25 cellular contexts compared by ENCODE assay signal in genomic region chr12:101078144-101078543, GRCh38.
"Had no signal": no experiment of that assay in that cellular context is flagged by ENCODE, and none has a peak within 500 bp of the region (broad histone marks: within the 10 kb centered on the region; RNA-seq: fewer than 3 reads in every experiment).

No MANE protein-coding gene starts in this region.

- H3K9me3 ChIP-seq: breast epithelium, SJSA1 had no signal

- H3K27ac ChIP-seq: breast epithelium, SJSA1 had no signal

- H3K4me3 Mint-ChIP-seq: activated CD4-positive, alpha-beta memory T cell treated with anti-CD3 and anti-CD28 coated beads for 36 hours; activated CD4-positive, alpha-beta T cell treated with anti-CD3 and anti-CD28 coated beads, Interleukin-2, amount 10 ng/mL, durations not matched to agents 7 days and 5 days; activated naive CD4-positive, alpha-beta T cell treated with anti-CD3 and anti-CD28 coated beads for 36 hours; activated naive CD8-positive, alpha-beta T cell; activated T-helper 17 cell treated with anti-CD3 and anti-CD28 coated beads, Interleukin-2, amount 50 U/mL, for 72 hours; T-helper 17 cell had no signal

- H3K4me3 ChIP-seq: breast epithelium, K562, SJSA1 had no signal

- H3K4me1 ChIP-seq: breast epithelium, SJSA1 had no signal

- H3K36me3 Mint-ChIP-seq: activated CD4-positive, alpha-beta memory T cell treated with anti-CD3 and anti-CD28 coated beads for 36 hours; activated naive CD8-positive, alpha-beta T cell had no signal

- H3K9me3 Mint-ChIP-seq: activated CD4-positive, alpha-beta T cell treated with anti-CD3 and anti-CD28 coated beads, Interleukin-2, amount 10 ng/mL, durations not matched to agents 7 days and 5 days; activated naive CD4-positive, alpha-beta T cell treated with anti-CD3 and anti-CD28 coated beads for 36 hours had no signal

- H3K27me3 ChIP-seq: breast epithelium, SJSA1 had no signal

- H3K27me3 Mint-ChIP-seq: activated CD4-positive, alpha-beta memory T cell treated with anti-CD3 and anti-CD28 coated beads for 36 hours; activated CD4-positive, alpha-beta T cell treated with anti-CD3 and anti-CD28 coated beads, Interleukin-2, amount 10 ng/mL, durations not matched to agents 7 days and 5 days; T-helper 17 cell had no signal

- ATAC-seq: activated T-helper 17 cell treated with anti-CD3 and anti-CD28 coated beads, Interleukin-2, amount 50 U/mL, for 72 hours; K562; Panc1; Right ventricle myocardium inferior; T-helper 17 cell had no signal

- DNase-seq: activated CD4-positive, alpha-beta memory T cell treated with anti-CD3 and anti-CD28 coated beads for 36 hours; activated CD4-positive, alpha-beta T cell treated with anti-CD3 and anti-CD28 coated beads, Interleukin-2, amount 10 ng/mL, durations not matched to agents 7 days and 5 days; activated CD4-positive, CD25-positive, alpha-beta regulatory T cell; activated CD8-positive, alpha-beta memory T cell treated with anti-CD3 and anti-CD28 coated beads for 24 hours; activated gamma-delta T cell; activated naive CD4-positive, alpha-beta T cell treated with anti-CD3 and anti-CD28 coated beads for 36 hours; activated T-cell treated with anti-CD3 and anti-CD28 coated beads, Interleukin-2, amount 50 U/mL, for 48 hours; Karpas-422; NCI-H1105 treated with DMSO at 0.1 percent for 48 hours; NCI-H1436 treated with DMSO at 0.1 percent for 48 hours; NCI-H187; NCI-H2081 treated with DMSO at 0.1 percent for 48 hours; NCI-H524 treated with DMSO at 0.1 percent for 48 hours; NCI-H82; OCI-M1; RPMI8226; T-helper 17 cell; T-helper 9 cell had no signal

- H3K36me3 ChIP-seq: breast epithelium, SJSA1 had no signal

- H3K27ac Mint-ChIP-seq: activated CD4-positive, alpha-beta memory T cell treated with anti-CD3 and anti-CD28 coated beads for 36 hours; activated CD4-positive, alpha-beta T cell treated with anti-CD3 and anti-CD28 coated beads, Interleukin-2, amount 10 ng/mL, durations not matched to agents 7 days and 5 days; activated naive CD4-positive, alpha-beta T cell treated with anti-CD3 and anti-CD28 coated beads for 36 hours; activated naive CD8-positive, alpha-beta T cell; activated T-helper 17 cell treated with anti-CD3 and anti-CD28 coated beads, Interleukin-2, amount 50 U/mL, for 72 hours; T-helper 17 cell had no signal
